ENCODE assay signal across 1 cellular context in the genomic region with DNA sequence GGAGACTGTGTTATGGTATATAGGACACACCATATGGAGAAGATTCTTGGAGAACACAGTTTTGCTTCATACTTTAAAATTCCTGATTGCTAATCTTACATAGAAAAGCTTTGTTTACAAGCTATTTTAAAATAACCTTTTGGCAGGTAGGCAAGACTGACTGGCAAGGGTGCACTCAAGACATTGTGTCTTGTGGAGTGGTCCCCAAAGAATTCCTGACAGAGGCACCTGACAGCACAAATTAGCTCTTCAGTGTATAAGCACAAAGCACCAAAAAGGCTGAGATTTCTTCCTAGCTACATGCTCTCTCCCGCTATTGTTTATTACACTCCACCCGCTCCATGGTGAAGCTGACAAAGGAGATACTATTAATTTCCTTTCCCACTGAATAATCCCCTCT.
TF ChIP-seq lines count a peak whose summit lies in the region.

No MANE protein-coding gene starts in this region.

TF ChIP-seq in WTC11, 78 proteins besides CTCF, POLR2A, EP300 and RAD21 (continued from another document):
- TF ChIP-seq SMAD3 (CRISPR knock-in tag; IDR thresholded peaks at IDR 0.05; ENCODE audit: borderline replicate concordance) = no peak
- TF ChIP-seq, protein P1, sequence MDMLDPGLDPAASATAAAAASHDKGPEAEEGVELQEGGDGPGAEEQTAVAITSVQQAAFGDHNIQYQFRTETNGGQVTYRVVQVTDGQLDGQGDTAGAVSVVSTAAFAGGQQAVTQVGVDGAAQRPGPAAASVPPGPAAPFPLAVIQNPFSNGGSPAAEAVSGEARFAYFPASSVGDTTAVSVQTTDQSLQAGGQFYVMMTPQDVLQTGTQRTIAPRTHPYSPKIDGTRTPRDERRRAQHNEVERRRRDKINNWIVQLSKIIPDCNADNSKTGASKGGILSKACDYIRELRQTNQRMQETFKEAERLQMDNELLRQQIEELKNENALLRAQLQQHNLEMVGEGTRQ (CRISPR knock-in tag; IDR thresholded peaks at IDR 0.05) = no peak
